In genomic region chr16:14013571-14014283, GRCh38 we compare ENCODE assay signal across 9 cellular contexts. TPM values are rescaled to one million over a fixed set of nuclear protein-coding genes. Genes with fewer than 3 reads are reported as not detected.
DNase-seq lines count a peak whose midpoint lies in the region; ATAC-seq, FAIRE-seq and TF ChIP-seq lines count a peak whose summit lies in the region.
"Had no signal": no experiment of that assay in that cellular context is flagged by ENCODE, and none has a peak within 500 bp of the region (broad histone marks: within the 10 kb centered on the region; RNA-seq: fewer than 3 reads in every experiment).

No MANE protein-coding gene starts in this region.

- POLR2A ChIA-PET in activated CD4-positive, alpha-beta T cell treated with anti-CD3 and anti-CD28 coated beads, Interleukin-2, amount 10 ng/mL, durations not matched to agents 7 days and 5 days (lab: Charles Lee): no interaction called here
- POLR2A ChIA-PET in naive thymus-derived CD4-positive, alpha-beta T cell (lab: Charles Lee): no interaction called here

- H3K4me3 ChIP-seq in upper lobe of right lung: peak overlapping the region; percentile 33
- H3K4me3 ChIP-seq in naive thymus-derived CD4-positive, alpha-beta T cell (ENCODE audit: low read length): no peak overlapping the region

- H3K27ac Mint-ChIP-seq in activated CD4-positive, alpha-beta T cell treated with anti-CD3 and anti-CD28 coated beads, Interleukin-2, amount 10 ng/mL, durations not matched to agents 7 days and 5 days: no peak overlapping the region
- no peak overlapping the region for H3K27ac Mint-ChIP-seq in naive thymus-derived CD4-positive, alpha-beta T cell

- intact Hi-C loops in upper lobe of right lung (cut with DNase I): no loop called here
- intact Hi-C loops in naive thymus-derived CD4-positive, alpha-beta T cell (cut with micrococcal nuclease): no loop called here

- no peaks in the 10 kb centered on the region for H3K9me3 Mint-ChIP-seq in activated CD4-positive, alpha-beta T cell treated with anti-CD3 and anti-CD28 coated beads, Interleukin-2, amount 10 ng/mL, durations not matched to agents 7 days and 5 days
- peaks cover 0 to 2% (median 0%) of the 10 kb centered on the region in 11 donors for H3K9me3 Mint-ChIP-seq in naive thymus-derived CD4-positive, alpha-beta T cell

- peaks cover 3% of the 10 kb centered on the region for H3K27me3 Mint-ChIP-seq in activated CD4-positive, alpha-beta T cell treated with anti-CD3 and anti-CD28 coated beads, Interleukin-2, amount 10 ng/mL, durations not matched to agents 7 days and 5 days
- H3K27me3 Mint-ChIP-seq in naive thymus-derived CD4-positive, alpha-beta T cell: peaks cover 7 to 29% (median 12%) of the 10 kb centered on the region in 5 donors

- H3K27me3 ChIP-seq in upper lobe of right lung: no peaks in the 10 kb centered on the region
- no peaks in the 10 kb centered on the region for H3K27me3 ChIP-seq in naive thymus-derived CD4-positive, alpha-beta T cell (ENCODE audit: control insufficient read depth in 2 of 2, insufficient read depth in 2 of 2, low read length in 2 of 2)

- peak overlapping the region; percentile 60 for H3K27ac ChIP-seq in upper lobe of right lung
- H3K27ac ChIP-seq in naive thymus-derived CD4-positive, alpha-beta T cell (ENCODE audit: low read depth, low read length): no peak overlapping the region

- no peak overlapping the region for H3K4me3 Mint-ChIP-seq in activated CD4-positive, alpha-beta T cell treated with anti-CD3 and anti-CD28 coated beads, Interleukin-2, amount 10 ng/mL, durations not matched to agents 7 days and 5 days
- H3K4me3 Mint-ChIP-seq in naive thymus-derived CD4-positive, alpha-beta T cell: no peak overlapping the region

- TF ChIP-seq CTCF in upper lobe of right lung (IDR thresholded peaks at IDR 0.05): no peak

- no peaks in the 10 kb centered on the region for H3K36me3 Mint-ChIP-seq in activated CD4-positive, alpha-beta T cell treated with anti-CD3 and anti-CD28 coated beads, Interleukin-2, amount 10 ng/mL, durations not matched to agents 7 days and 5 days (ENCODE audit: low read depth)
- H3K36me3 Mint-ChIP-seq in naive thymus-derived CD4-positive, alpha-beta T cell: no peaks in the 10 kb centered on the region

- ATAC-seq in upper lobe of right lung (peak; percentile 73), GM19035 (IDR thresholded peaks at IDR 0.05; ENCODE audit: unreplicated experiment) (no peak)
- no peak for ATAC-seq in naive thymus-derived CD4-positive, alpha-beta T cell

- FAIRE-seq in islet of Langerhans (lab: Jason Lieb, UNC): peak; percentile 17

- H3K4me1 ChIP-seq in upper lobe of right lung: peaks cover 26% of the 10 kb centered on the region
- H3K4me1 ChIP-seq in naive thymus-derived CD4-positive, alpha-beta T cell (ENCODE audit: control insufficient read depth in 2 of 2, insufficient read depth in 2 of 2, low read length in 2 of 2): no peaks in the 10 kb centered on the region

- H3K9me3 ChIP-seq in upper lobe of right lung: no peaks in the 10 kb centered on the region
- no peaks in the 10 kb centered on the region for H3K9me3 ChIP-seq in naive thymus-derived CD4-positive, alpha-beta T cell (ENCODE audit: control insufficient read depth in 2 of 3, low read length in 3 of 3)

- DNase-seq in NCI-H1417 (lab: John Stamatoyannopoulos, UW) (peak; percentile 54 to 93 (median 70)), amniotic stem cell (lab: John Stamatoyannopoulos, UW) (peak; percentile 60), upper lobe of right lung (no peak)
- no peak for DNase-seq in activated CD4-positive, alpha-beta T cell treated with anti-CD3 and anti-CD28 coated beads, Interleukin-2, amount 10 ng/mL, durations not matched to agents 7 days and 5 days
- DNase-seq in naive thymus-derived CD4-positive, alpha-beta T cell: no peak
- DNase-seq in central memory CD4-positive, alpha-beta T cell: no peak
- DNase-seq: cortex of kidney had no signal

- H3K36me3 ChIP-seq in upper lobe of right lung: no peaks in the 10 kb centered on the region
- H3K36me3 ChIP-seq in naive thymus-derived CD4-positive, alpha-beta T cell (ENCODE audit: control insufficient read depth in 2 of 3, insufficient read depth in 3 of 3, low read length in 3 of 3): no peaks in the 10 kb centered on the region

- no peaks in the 10 kb centered on the region for H3K4me1 Mint-ChIP-seq in activated CD4-positive, alpha-beta T cell treated with anti-CD3 and anti-CD28 coated beads, Interleukin-2, amount 10 ng/mL, durations not matched to agents 7 days and 5 days
- H3K4me1 Mint-ChIP-seq in naive thymus-derived CD4-positive, alpha-beta T cell: no peaks in the 10 kb centered on the region

- CTCF ChIA-PET in activated CD4-positive, alpha-beta T cell treated with anti-CD3 and anti-CD28 coated beads, Interleukin-2, amount 10 ng/mL, durations not matched to agents 7 days and 5 days (lab: Charles Lee): no interaction called here
- CTCF ChIA-PET in naive thymus-derived CD4-positive, alpha-beta T cell (lab: Charles Lee): no interaction called here

RNA-seq across cellular contexts. Expression of gene MRTFB, which starts 57.4 kb away (rescaled TPM):
- total RNA-seq in upper lobe of right lung: 54.7 TPM
- 10 to 100 TPM; 17.7 to 21.2 TPM for total RNA-seq in activated CD4-positive, alpha-beta T cell treated with anti-CD3 and anti-CD28 coated beads, Interleukin-2, amount 10 ng/mL, durations not matched to agents 7 days and 5 days
- total RNA-seq in naive thymus-derived CD4-positive, alpha-beta T cell: 10 to 100 TPM; 18.7 to 33.2 (median 27.6) TPM
- polyA plus RNA-seq in naive thymus-derived CD4-positive, alpha-beta T cell: 1 to 10 TPM; 9.1 to 9.9 TPM

Comparison
In these comparisons a context has a peak if more than half of its experiments do, and no peak if none do; other contexts are left out.
1. DNase-seq: peak in NCI-H1417 (3 of 3) and amniotic stem cell (single experiment); none in upper lobe of right lung (single experiment), activated CD4-positive, alpha-beta T cell treated with anti-CD3 and anti-CD28 coated beads, Interleukin-2, amount 10 ng/mL, durations not matched to agents 7 days and 5 days (single experiment), naive thymus-derived CD4-positive, alpha-beta T cell (0 of 9) and central memory CD4-positive, alpha-beta T cell (single experiment).